In the genomic region with DNA sequence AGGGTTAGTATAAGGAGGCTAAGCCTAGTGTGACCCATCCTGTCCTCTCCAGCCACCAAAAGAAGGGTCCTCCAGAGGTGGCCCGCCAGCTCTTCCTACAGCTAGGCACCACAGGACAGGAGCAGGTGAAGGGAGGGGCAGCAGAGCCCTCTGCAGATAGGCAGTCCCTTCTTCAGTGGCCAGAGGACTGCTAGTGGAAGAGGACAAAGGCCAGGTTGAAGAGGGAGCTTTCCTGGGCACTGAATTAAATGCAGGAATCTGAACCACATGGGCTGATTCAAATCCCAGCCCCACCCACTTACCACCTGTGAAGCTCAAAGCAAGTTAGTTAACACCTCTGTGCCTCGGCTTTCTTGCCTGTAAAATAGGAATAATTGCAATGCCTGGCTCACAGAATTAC, we compare ENCODE assay signal across 26 cellular contexts.
"Had no signal": no experiment of that assay in that cellular context is flagged by ENCODE, and none has a peak within 500 bp of the region (broad histone marks: within the 10 kb centered on the region; RNA-seq: fewer than 3 reads in every experiment).

No MANE protein-coding gene starts in this region.

- H3K4me3 ChIP-seq: adrenal gland, Peyer's patch, SJCRH30 had no signal

- H3K27me3 ChIP-seq: adrenal gland, Peyer's patch, SJCRH30 had no signal

- H3K4me1 ChIP-seq: adrenal gland, Peyer's patch, SJCRH30 had no signal

- H3K9me3 ChIP-seq: adrenal gland, Peyer's patch, SJCRH30, SK-N-SH had no signal

- ATAC-seq: activated CD4-positive, CD25-positive, alpha-beta regulatory T cell treated with anti-CD3 and anti-CD28 coated beads, Interleukin-2, amount 50 U/mL, for 24 hours; activated CD8-positive, alpha-beta T cell treated with anti-CD3 and anti-CD28 coated beads, Interleukin-2, amount 10 ng/mL, durations not matched to agents 7 days and 5 days had no signal

- H3K36me3 ChIP-seq: adrenal gland, Peyer's patch, SJCRH30 had no signal

- DNase-seq: activated CD4-positive, alpha-beta T cell treated with anti-CD3 and anti-CD28 coated beads for 4 hours; activated CD8-positive, alpha-beta memory T cell treated with anti-CD3 and anti-CD28 coated beads, Interleukin-2, amount 50 U/mL, for 48 hours; activated CD8-positive, alpha-beta T cell treated with anti-CD3 and anti-CD28 coated beads, Interleukin-2, amount 10 ng/mL, durations not matched to agents 7 days and 5 days; activated naive CD4-positive, alpha-beta T cell treated with anti-CD3 and anti-CD28 coated beads, Interleukin-2, amount 50 U/mL, for 16 hours; activated naive CD8-positive, alpha-beta T cell treated with anti-CD3 and anti-CD28 coated beads, Interleukin-2, amount 10 ng/mL, durations not matched to agents 7 days and 5 days; activated T-cell treated with anti-CD3 and anti-CD28 coated beads, Interleukin-2, amount 50 U/mL, for 1 hour; adrenal gland; anterior cingulate cortex; cerebellar nuclear complex; NCI-H1048; NCI-H146; NCI-H1930; NCI-H2171; NCI-H2227 treated with DMSO at 0.1 percent for 48 hours; NCI-H446 treated with DMSO at 0.1 percent for 48 hours; NCI-H524 treated with DMSO at 0.1 percent for 48 hours; NCI-H774; NK-92 treated with Interleukin-12 subunit alpha and Interleukin-12 subunit beta, amount 100 ng/mL, for 24 hours; Peyer's patch; Right ventricle myocardium superior; SJCRH30; SK-N-SH; T-helper 1 cell had no signal

- H3K27ac ChIP-seq: adrenal gland, Peyer's patch, RWPE1, SJCRH30, VCaP had no signal
